Comparison of ENCODE assay signal across 16 cellular contexts in genomic region chr5:42514759-42515158, GRCh38.
DNase-seq lines count a peak whose midpoint lies in the region; ATAC-seq, FAIRE-seq and TF ChIP-seq lines count a peak whose summit lies in the region.
"Had no signal": no experiment of that assay in that cellular context is flagged by ENCODE, and none has a peak within 500 bp of the region (broad histone marks: within the 10 kb centered on the region; RNA-seq: fewer than 3 reads in every experiment).

No MANE protein-coding gene starts in this region.

- DNase-seq in DMS 273 (lab: John Stamatoyannopoulos, UW; ENCODE audit: unreplicated experiment) (peak; percentile 2), DMS 273 treated with DMSO at 0.1 percent for 48 hours (lab: John Stamatoyannopoulos, UW) (no peak), K562 (ENCODE audit: extremely low read depth in 1 of 4, low spot score in 3 of 4) (peak in 1 of 4 experiments; percentile 30), amniotic stem cell (lab: John Stamatoyannopoulos, UW) (no peak), ovary (no peak)
- DNase-seq: activated T-cell treated with anti-CD3 and anti-CD28 coated beads, Interleukin-2, amount 50 U/mL, for 4 hours; dermis blood vessel endothelial cell; immature natural killer cell; NCI-H2171 treated with DMSO at 0.1 percent for 48 hours had no signal

- CTCF ChIA-PET in K562 (lab: Yijun Ruan, JAX; ENCODE audit: low intra/inter-chr PET ratio): interaction anchor here (0.7 to 1.5 kb wide), 4 partner anchors 68 to 375 kb away, joined by 4 to 13 read pairs (median 4); no protein-coding TSS in a partner anchor

- 0% methylated on average over 2 of the region's 2 CpGs for whole genome bisulfite sequencing in K562 (ENCODE audit: insufficient coverage, low coverage, missing lambda C conversion rate)
- WGBS in ovary, 3 donors: 72 to 81% (median 78%) methylated on average over 2 of the region's 2 CpGs

- POLR2A ChIA-PET in K562 (lab: Yijun Ruan, JAX): no interaction called here

- H3K27ac ChIP-seq in K562 (ENCODE audit: extremely low read depth, low read depth, low read length) (no peak overlapping the region), parathyroid adenoma (no peak overlapping the region), ovary (no peak overlapping the region)
- H3K27ac ChIP-seq: SK-N-MC, thoracic aorta had no signal

- H3K4me1 ChIP-seq in K562 (replicated peaks in 1 of 2; ENCODE audit: control insufficient read depth in 2 of 2, insufficient read depth in 2 of 2, low read length in 2 of 2) (no peaks in the 10 kb centered on the region), parathyroid adenoma (peaks cover 7% of the 10 kb centered on the region), ovary (ENCODE audit: insufficient read depth) (peaks cover 10% of the 10 kb centered on the region)

- no peaks in the 10 kb centered on the region for H3K9me1 ChIP-seq in K562 (ENCODE audit: control insufficient read depth, insufficient read depth, low read length)

- TF ChIP-seq EP300 in Ishikawa (IDR thresholded peaks at IDR 0.05; ENCODE audit: borderline replicate concordance) (no peak), K562 (IDR thresholded peaks at IDR 0.05; ENCODE audit: low read length) (no peak), ovary (IDR thresholded peaks at IDR 0.05) (no peak)

- H3K36me3 ChIP-seq in K562 (ENCODE audit: control insufficient read depth, insufficient read depth, low read length) (no peaks in the 10 kb centered on the region), parathyroid adenoma (ENCODE audit: control insufficient read depth, insufficient read depth, low read length) (no peaks in the 10 kb centered on the region), ovary (no peaks in the 10 kb centered on the region)
- H3K36me3 ChIP-seq: thoracic aorta had no signal

- peak; percentile 24; the same call in 1 of the 2 replicates for TF ChIP-seq RAD21 in Ishikawa (IDR thresholded peaks at IDR 0.05; ENCODE audit: low read depth)
- peak; percentile 31 to 54 for TF ChIP-seq RAD21 in K562 (CRISPR knock-in tag; conservative IDR thresholded peaks at IDR 0.05 in 1 of 2, IDR thresholded peaks at IDR 0.05 in 1 of 2)

- FAIRE-seq in K562 (lab: Jason Lieb, UNC): no peak
- FAIRE-seq: A204.1 had no signal

- no TSS peak for BruUV-seq in K562 (replicated peaks; lab: Mats Ljungman, UMichigan)

- in situ Hi-C loops in K562 (cut with MboI): no loop called here

- TF ChIP-seq CTCF in K562 (IDR thresholded peaks at IDR 0.05 in 2 of 3, conservative IDR thresholded peaks at IDR 0.05 in 1 of 3; ENCODE audit: insufficient read depth in 2 of 3, low read depth in 1 of 3, low read length in 3 of 3) (peak; percentile 13 to 41 (median 36); a peak in 3 of 6 replicates), parathyroid adenoma (IDR thresholded peaks at IDR 0.05) (peak; percentile 46), ovary (IDR thresholded peaks at IDR 0.05) (no peak)

- TF ChIP-seq POLR2A in K562 (conservative IDR thresholded peaks at IDR 0.05) (no peak), ovary (IDR thresholded peaks at IDR 0.05) (no peak)

- H3K4me3 ChIP-seq in K562 (no peak overlapping the region), parathyroid adenoma (ENCODE audit: low read depth, low read length) (no peak overlapping the region), ovary (no peak overlapping the region)
- H3K4me3 ChIP-seq: SK-N-MC, thoracic aorta had no signal

- H3K27me3 ChIP-seq in K562 (ENCODE audit: control insufficient read depth in 2 of 2, insufficient read depth in 2 of 2, low read length in 2 of 2): no peaks in the 10 kb centered on the region
- H3K27me3 ChIP-seq in parathyroid adenoma (ENCODE audit: control insufficient read depth, insufficient read depth, low read length): no peaks in the 10 kb centered on the region
- no peaks in the 10 kb centered on the region for H3K27me3 ChIP-seq in ovary

- H3K9ac ChIP-seq in K562 (ENCODE audit: insufficient read depth in 1 of 2, low read depth in 2 of 2, low read length in 2 of 2): no peak overlapping the region
- no peak overlapping the region for H3K9ac ChIP-seq in parathyroid adenoma

- H2AFZ ChIP-seq in K562 (ENCODE audit: low read depth, low read length) (no peak overlapping the region), parathyroid adenoma (peak overlapping the region; percentile 45)

- ATAC-seq in K562 (peak; percentile 64), HG03432 (IDR thresholded peaks at IDR 0.05; ENCODE audit: unreplicated experiment) (no peak)
- ATAC-seq: activated T-cell treated with anti-CD3 and anti-CD28 coated beads, Interleukin-2, amount 50 U/mL, for 4 hours; natural killer cell treated with Interleukin-12 subunit alpha and Interleukin-12 subunit beta and Interleukin-15 and Interleukin-18, amount 100 ng/mL, for 72 hours had no signal

- H3K79me2 ChIP-seq in K562 (ENCODE audit: control insufficient read depth, insufficient read depth, low read length) (no peaks in the 10 kb centered on the region), parathyroid adenoma (peaks cover 6% of the 10 kb centered on the region)

- H3K9me3 ChIP-seq in K562 (replicated peaks; ENCODE audit: control insufficient read depth, insufficient read depth, low read depth, low read length) (no peaks in the 10 kb centered on the region), parathyroid adenoma (ENCODE audit: control insufficient read depth, low read length) (no peaks in the 10 kb centered on the region), ovary (no peaks in the 10 kb centered on the region)
- H3K9me3 ChIP-seq: thoracic aorta had no signal

- no peak overlapping the region for H3K4me2 ChIP-seq in K562 (ENCODE audit: insufficient read depth, low read length)
- H3K4me2 ChIP-seq in parathyroid adenoma (ENCODE audit: low read length): no peak overlapping the region

- intact Hi-C loops in K562 (cut with micrococcal nuclease) (loop anchor here (5.0 kb wide), 2 partner anchors 123 to 253 kb away; no protein-coding TSS in a partner anchor), ovary (cut with DNase I) (loop anchor here in 1 of 4 donors (10.0 kb wide), 1 partner anchor 50 kb away; no protein-coding TSS in a partner anchor)

- no peaks in the 10 kb centered on the region for H4K20me1 ChIP-seq in K562 (replicated peaks; ENCODE audit: control insufficient read depth, insufficient read depth, low read length)

TF ChIP-seq in Ishikawa, 13 proteins besides CTCF, POLR2A, EP300 and RAD21 (continues in another document):
- no peak for TF ChIP-seq TCF12 (IDR thresholded peaks at IDR 0.05; ENCODE audit: low read depth)
- no peak for TF ChIP-seq YY1 (IDR thresholded peaks at IDR 0.05; ENCODE audit: low read depth)
- no peak for TF ChIP-seq FOXM1 (IDR thresholded peaks at IDR 0.05; ENCODE audit: borderline replicate concordance, low read depth)
- TF ChIP-seq USF1 (IDR thresholded peaks at IDR 0.05): no peak
- TF ChIP-seq TAF1 (IDR thresholded peaks at IDR 0.05; ENCODE audit: low read depth): no peak
- TF ChIP-seq CEBPB (IDR thresholded peaks at IDR 0.05): no peak
- TF ChIP-seq ZBTB7A (IDR thresholded peaks at IDR 0.05; ENCODE audit: low read depth): no peak
- TF ChIP-seq EGR1 (IDR thresholded peaks at IDR 0.05): no peak
- no peak for TF ChIP-seq MAX (IDR thresholded peaks at IDR 0.05)
- TF ChIP-seq TEAD4 (IDR thresholded peaks at IDR 0.05): no peak
- TF ChIP-seq NFIC (IDR thresholded peaks at IDR 0.05): no peak
- TF ChIP-seq CREB1 (IDR thresholded peaks at IDR 0.05; ENCODE audit: low read depth): no peak

TF ChIP-seq in K562, 482 proteins besides CTCF, POLR2A, EP300 and RAD21 (continues in another document):
- TF ChIP-seq L3MBTL2 (IDR thresholded peaks at IDR 0.05) (no peak), PBX2 (CRISPR knock-in tag; IDR thresholded peaks at IDR 0.05; ENCODE audit: low read depth) (no peak), PBX2 (tag; conservative IDR thresholded peaks at IDR 0.05; ENCODE audit: low read depth) (0 out of 2 replicates have a peak, but pooled peaks have one; percentile 26), ZNF280A (IDR thresholded peaks at IDR 0.05; ENCODE audit: low read depth, partially characterized antibody) (no peak), FOXA3 (CRISPR knock-in tag; conservative IDR thresholded peaks at IDR 0.05 in 1 of 2, IDR thresholded peaks at IDR 0.05 in 1 of 2) (0 out of 4 replicates have a peak, but pooled peaks of 1 of the 2 experiments have one; percentile 5), SMC3 (conservative IDR thresholded peaks at IDR 0.05; ENCODE audit: insufficient read depth, low read depth, low read length) (0 out of 2 replicates have a peak, but pooled peaks have one; percentile 12)

Comparison
In these comparisons a context has a peak if more than half of its experiments do, and no peak if none do; other contexts are left out.
1. CTCF ChIP-seq: peak in K562 (3 of 3) and parathyroid adenoma (single experiment); none in ovary (0 of 3).